In genomic region chr6:14706378-14706929, GRCh38 we compare ENCODE assay signal across 9 cellular contexts.
DNase-seq lines count a peak whose midpoint lies in the region; ATAC-seq and TF ChIP-seq lines count a peak whose summit lies in the region.
"Had no signal": no experiment of that assay in that cellular context is flagged by ENCODE, and none has a peak within 500 bp of the region (broad histone marks: within the 10 kb centered on the region; RNA-seq: fewer than 3 reads in every experiment).

No MANE protein-coding gene starts in this region.

- no peak overlapping the region for H3K4me3 ChIP-seq in astrocyte of the spinal cord (ENCODE audit: low read depth, low read length)
- H3K4me3 ChIP-seq in A673 (ENCODE audit: low read depth, low read length, poor library complexity, severe bottlenecking), result no peak overlapping the region
- H3K4me3 ChIP-seq: SK-N-MC had no signal

- no TSS peak for BruUV-seq in A673 (replicated peaks; lab: Mats Ljungman, UMichigan)

- TF ChIP-seq CTCF in astrocyte of the spinal cord (IDR thresholded peaks at IDR 0.05; ENCODE audit: low read depth, low read length) (no peak), A673 (conservative IDR thresholded peaks at IDR 0.05; ENCODE audit: low read depth, low read length) (no peak)

- DNase-seq in activated T-cell treated with anti-CD3 and anti-CD28 coated beads for 24 hours (ENCODE audit: low read depth), result peak; percentile 69
- no peak for DNase-seq in activated T-cell treated with anti-CD3 and anti-CD28 coated beads, Interleukin-2, amount 50 U/mL, for 1 hour
- peak; percentile 99 for DNase-seq in astrocyte of the spinal cord (ENCODE audit: low read depth, low spot score)
- peak; percentile 32 for DNase-seq in midbrain (lab: John Stamatoyannopoulos, UW)
- no peak for DNase-seq in A673 (ENCODE audit: low spot score)
- DNase-seq in ecto neural progenitor cell (ENCODE audit: low spot score), result no peak

- no peak for ATAC-seq in stimulated activated memory B cell treated with anti-CD40 and anti-IgM and Interleukin-4, amounts not matched to agents 10 μg/mL and 1 μg/mL and 100 μg/mL, for 72 hours
- ATAC-seq in GM19023 (IDR thresholded peaks at IDR 0.05; ENCODE audit: unreplicated experiment), result no peak

- peaks cover 13% of the 10 kb centered on the region for H3K36me3 Mint-ChIP-seq in stimulated activated memory B cell treated with anti-CD40 and anti-IgM and Interleukin-4, amounts not matched to agents 10 μg/mL and 1 μg/mL and 100 μg/mL, for 72 hours

- no peaks in the 10 kb centered on the region for H3K27me3 Mint-ChIP-seq in stimulated activated memory B cell treated with anti-CD40 and anti-IgM and Interleukin-4, amounts not matched to agents 10 μg/mL and 1 μg/mL and 100 μg/mL, for 72 hours

- H3K9me3 Mint-ChIP-seq in stimulated activated memory B cell treated with anti-CD40 and anti-IgM and Interleukin-4, amounts not matched to agents 10 μg/mL and 1 μg/mL and 100 μg/mL, for 72 hours, result peaks cover 10% of the 10 kb centered on the region

- H3K4me3 Mint-ChIP-seq in stimulated activated memory B cell treated with anti-CD40 and anti-IgM and Interleukin-4, amounts not matched to agents 10 μg/mL and 1 μg/mL and 100 μg/mL, for 72 hours, result no peak overlapping the region

- intact Hi-C loops in A673 (cut with micrococcal nuclease; ENCODE audit: unreplicated experiment), result no loop called here

- no peaks in the 10 kb centered on the region for H3K27me3 ChIP-seq in A673 (replicated peaks; ENCODE audit: insufficient read depth, low read depth, low read length, poor library complexity)

- peaks cover 9% of the 10 kb centered on the region for H3K4me1 ChIP-seq in A673 (ENCODE audit: insufficient read depth, low read length, poor library complexity, severe bottlenecking)

- no peak overlapping the region for H3K27ac ChIP-seq in A673 (ENCODE audit: low read depth, low read length, poor library complexity, severe bottlenecking)

- H3K4me1 Mint-ChIP-seq in stimulated activated memory B cell treated with anti-CD40 and anti-IgM and Interleukin-4, amounts not matched to agents 10 μg/mL and 1 μg/mL and 100 μg/mL, for 72 hours, result peaks cover 19% of the 10 kb centered on the region

- POLR2A ChIA-PET in A673 (lab: Charles Lee; ENCODE audit: low non-redundant PET), result no interaction called here

- peak overlapping the region; percentile 17 for H3K27ac Mint-ChIP-seq in stimulated activated memory B cell treated with anti-CD40 and anti-IgM and Interleukin-4, amounts not matched to agents 10 μg/mL and 1 μg/mL and 100 μg/mL, for 72 hours

- CTCF ChIA-PET in A673 (lab: Charles Lee), result interaction anchor here (0.6 kb wide), 1 partner anchor 196 kb away, joined by 3 read pairs; no protein-coding TSS in a partner anchor

- no peaks in the 10 kb centered on the region for H3K36me3 ChIP-seq in A673 (ENCODE audit: insufficient read depth, low read length, poor library complexity, severe bottlenecking)

- no peaks in the 10 kb centered on the region for H3K9me3 ChIP-seq in A673 (ENCODE audit: low read depth, low read length, poor library complexity, severe bottlenecking)

- in situ Hi-C loops in astrocyte of the spinal cord (cut with HindIII; ENCODE audit: low sequenced_read_pairs), result no loop called here

Comparison
In these comparisons a context has a peak if more than half of its experiments do, and no peak if none do; other contexts are left out.
1. DNase-seq: peak in activated T-cell treated with anti-CD3 and anti-CD28 coated beads for 24 hours (single experiment), astrocyte of the spinal cord (single experiment) and midbrain (single experiment); none in activated T-cell treated with anti-CD3 and anti-CD28 coated beads, Interleukin-2, amount 50 U/mL, for 1 hour (single experiment), A673 (single experiment) and ecto neural progenitor cell (single experiment).